Comparison of ENCODE assay signal across 15 cellular contexts in the genomic region with DNA sequence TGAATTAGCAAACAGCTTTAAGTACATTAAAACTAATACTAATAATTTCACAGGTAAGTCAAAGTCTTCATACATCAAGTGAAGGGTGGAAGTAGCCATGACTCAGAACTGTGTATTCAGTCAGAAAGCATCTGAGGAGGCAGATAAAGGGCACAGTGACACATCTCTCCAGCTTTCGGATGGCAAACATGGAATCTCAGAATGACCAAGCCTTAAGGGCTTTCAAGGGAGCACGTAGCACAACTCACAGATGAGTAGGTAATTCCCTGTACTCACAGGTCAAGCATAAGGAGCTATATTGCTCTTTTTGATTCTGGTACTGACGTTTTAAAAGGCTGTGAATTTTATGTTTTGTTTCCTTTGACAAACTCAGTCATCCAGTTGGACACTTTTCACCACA. TPM values are rescaled to one million over a fixed set of nuclear protein-coding genes. Genes with fewer than 3 reads are reported as not detected.
A peak's percentile ranks its signal among the peaks of the same experiment; 100 is the strongest.
DNase-seq lines count a peak whose midpoint lies in the region; ATAC-seq, FAIRE-seq and TF ChIP-seq lines count a peak whose summit lies in the region.
"Had no signal": no experiment of that assay in that cellular context is flagged by ENCODE, and none has a peak within 500 bp of the region (broad histone marks: within the 10 kb centered on the region; RNA-seq: fewer than 3 reads in every experiment).

No MANE protein-coding gene starts in this region.

- no peak overlapping the region for H3K4me3 Mint-ChIP-seq in activated T-cell treated with anti-CD3 and anti-CD28 coated beads, Interleukin-2, amount 50 U/mL, for 4 hours
- H3K4me3 Mint-ChIP-seq: CD8-positive, alpha-beta T cell had no signal

- peak; percentile 81 for FAIRE-seq in RCC 7860 (lab: Jason Lieb, UNC)

- peak; percentile 84 for DNase-seq in RCC 7860 (ENCODE audit: low spot score)
- DNase-seq in epithelial cell of esophagus (ENCODE audit: low read depth): peak; percentile 8
- DNase-seq in posterior cingulate gyrus: no peak
- no peak for DNase-seq in activated CD4-positive, alpha-beta T cell treated with anti-CD3 and anti-CD28 coated beads, Interleukin-2, amount 50 U/mL, for 1 hour
- no peak for DNase-seq in activated T-cell treated with anti-CD3 and anti-CD28 coated beads, Interleukin-2, amount 50 U/mL, for 4 hours
- DNase-seq: CD8-positive, alpha-beta T cell; KBM-7; NCI-H1048; NCI-H69; NK-92 treated with Interleukin-12 subunit alpha and Interleukin-12 subunit beta, amount 100 ng/mL, for 24 hours; OCI-M1 had no signal

- no peaks in the 10 kb centered on the region for H3K27me3 Mint-ChIP-seq in activated T-cell treated with anti-CD3 and anti-CD28 coated beads, Interleukin-2, amount 50 U/mL, for 4 hours (ENCODE audit: low read depth)

- ATAC-seq in HG03432 (IDR thresholded peaks at IDR 0.05; ENCODE audit: unreplicated experiment): peak; percentile 86
- ATAC-seq in HG02938 (IDR thresholded peaks at IDR 0.05; ENCODE audit: unreplicated experiment): no peak
- ATAC-seq in activated T-cell treated with anti-CD3 and anti-CD28 coated beads, Interleukin-2, amount 50 U/mL, for 4 hours: no peak
- ATAC-seq: CD8-positive, alpha-beta T cell had no signal

- no peaks in the 10 kb centered on the region for H3K9me3 Mint-ChIP-seq in activated T-cell treated with anti-CD3 and anti-CD28 coated beads, Interleukin-2, amount 50 U/mL, for 4 hours
- H3K9me3 Mint-ChIP-seq: CD8-positive, alpha-beta T cell had no signal

- intact Hi-C loops in posterior cingulate gyrus (cut with DNase I): no loop called here

- H3K36me3 Mint-ChIP-seq in activated T-cell treated with anti-CD3 and anti-CD28 coated beads, Interleukin-2, amount 50 U/mL, for 4 hours (ENCODE audit: insufficient read depth): no peaks in the 10 kb centered on the region
- H3K36me3 Mint-ChIP-seq: CD8-positive, alpha-beta T cell had no signal

- TF ChIP-seq CTCF in epithelial cell of esophagus (IDR thresholded peaks at IDR 0.05; ENCODE audit: insufficient read depth, low read depth, low read length, missing control alignments): no peak

- no peak overlapping the region for H3K4me3 ChIP-seq in epithelial cell of esophagus (ENCODE audit: low read length)
- H3K4me3 ChIP-seq: HAP-1, SK-N-MC had no signal

- H3K4me1 Mint-ChIP-seq in activated T-cell treated with anti-CD3 and anti-CD28 coated beads, Interleukin-2, amount 50 U/mL, for 4 hours (ENCODE audit: low read depth): no peaks in the 10 kb centered on the region

RNA-seq across cellular contexts. Expression of a gene that starts 56.0 kb away (rescaled TPM):
- total RNA-seq in activated T-cell treated with anti-CD3 and anti-CD28 coated beads, Interleukin-2, amount 50 U/mL, for 4 hours: not detected
- total RNA-seq: CD8-positive, alpha-beta T cell had no signal

Comparison
In these comparisons a context has a peak if more than half of its experiments do, and no peak if none do; other contexts are left out.
1. DNase-seq: peak in RCC 7860 (single experiment) and epithelial cell of esophagus (single experiment); none in posterior cingulate gyrus (0 of 10), activated CD4-positive, alpha-beta T cell treated with anti-CD3 and anti-CD28 coated beads, Interleukin-2, amount 50 U/mL, for 1 hour (single experiment) and activated T-cell treated with anti-CD3 and anti-CD28 coated beads, Interleukin-2, amount 50 U/mL, for 4 hours (single experiment).